Comparison of ENCODE assay signal across 8 cellular contexts in the genomic region with DNA sequence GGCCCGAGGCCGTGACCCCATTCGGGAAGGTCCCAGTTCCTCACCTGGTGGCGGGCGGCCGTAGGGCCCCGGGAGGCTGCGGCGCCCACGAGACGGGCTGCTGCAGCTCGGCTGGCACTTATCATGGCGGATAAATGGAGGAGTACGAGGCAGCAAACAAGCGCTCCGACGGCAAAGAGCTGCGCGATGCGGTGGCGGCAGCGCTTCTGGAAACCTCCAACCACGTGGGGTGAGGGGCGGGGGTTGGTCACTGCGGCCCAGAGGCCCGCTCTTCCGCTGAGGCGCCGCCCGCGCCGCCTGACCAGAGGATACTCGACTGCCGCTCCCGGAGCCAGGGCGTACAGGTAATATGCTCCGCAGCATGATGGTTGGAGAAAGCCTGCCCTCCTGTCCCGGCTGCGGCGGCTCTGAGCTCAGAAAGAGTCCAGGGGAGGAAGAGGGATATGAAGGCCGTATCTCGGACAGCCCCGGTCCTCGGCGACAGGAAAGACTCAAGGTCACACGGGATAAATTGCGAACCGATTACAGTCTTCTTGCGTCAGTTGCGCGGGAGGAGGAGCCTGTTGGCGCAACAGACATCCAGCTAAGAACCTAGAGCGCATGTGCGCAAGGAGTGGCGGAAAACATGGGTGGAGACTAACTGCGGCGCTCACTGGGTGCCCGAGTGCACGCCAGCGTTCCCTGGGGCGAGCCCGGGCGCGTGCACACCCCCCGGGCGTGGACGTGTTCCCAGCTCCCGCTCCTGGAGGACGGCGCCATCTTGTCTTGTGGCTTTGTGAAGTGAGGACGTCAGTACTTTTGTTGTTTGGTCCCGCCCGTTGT. TPM values are rescaled to one million over a fixed set of nuclear protein-coding genes. Genes with fewer than 3 reads are reported as not detected.
DNase-seq lines count a peak whose midpoint lies in the region; ATAC-seq and TF ChIP-seq lines count a peak whose summit lies in the region.

A gene (minus strand): TSS at position 208 of the 822 bp plus-strand sequence. CDS start 83 bp downstream, at position 125.

- ATAC-seq in GM18498 (IDR thresholded peaks at IDR 0.05; ENCODE audit: unreplicated experiment): peak; percentile 83
- ATAC-seq in HG02938 (IDR thresholded peaks at IDR 0.05; ENCODE audit: unreplicated experiment): peak; percentile 86

- peaks cover 3% of the 10 kb centered on the region for H3K9me3 Mint-ChIP-seq in progenitor cell of endocrine pancreas (ENCODE audit: low read depth)

- H3K27ac ChIP-seq in angular gyrus (ENCODE audit: low read depth, low read length): peak within 1 kb of the TSS; percentile 100
- peak within 1 kb of the TSS; percentile 98 for H3K27ac ChIP-seq in left ventricle myocardium inferior (replicated peaks)

- H3K4me3 Mint-ChIP-seq in progenitor cell of endocrine pancreas (ENCODE audit: low read depth): peak within 1 kb of the TSS; percentile 97

- DNase-seq in NCI-H187 (lab: John Stamatoyannopoulos, UW) (peak; percentile 97), T-helper 2 cell (peak; percentile 84 to 99 (median 95)), left ventricle myocardium inferior (peak; percentile 97), progenitor cell of endocrine pancreas (ENCODE audit: low spot score, unreplicated experiment) (peak; percentile 95), ureter (ENCODE audit: low spot score) (peak; percentile 98)

- TF ChIP-seq CTCF in left ventricle myocardium inferior (IDR thresholded peaks at IDR 0.05; ENCODE audit: borderline replicate concordance) (peak; percentile 29), progenitor cell of endocrine pancreas (IDR thresholded peaks at IDR 0.05; ENCODE audit: unreplicated experiment) (no peak)

- peaks cover 14% of the 10 kb centered on the region for H3K4me1 Mint-ChIP-seq in progenitor cell of endocrine pancreas (ENCODE audit: low read depth)

- H3K36me3 ChIP-seq in left ventricle myocardium inferior: peaks cover 36% of the 10 kb centered on the region

- H3K27me3 Mint-ChIP-seq in progenitor cell of endocrine pancreas: no peaks in the 10 kb centered on the region

- peak within 1 kb of the TSS; percentile 100 for H3K27ac Mint-ChIP-seq in progenitor cell of endocrine pancreas

- peaks cover 14% of the 10 kb centered on the region for H3K36me3 Mint-ChIP-seq in progenitor cell of endocrine pancreas (ENCODE audit: insufficient read depth)

- H3K4me3 ChIP-seq in left ventricle myocardium inferior: peak within 1 kb of the TSS; percentile 85

- H3K9me3 ChIP-seq in left ventricle myocardium inferior (replicated peaks): no peaks in the 10 kb centered on the region

- no peaks in the 10 kb centered on the region for H3K27me3 ChIP-seq in left ventricle myocardium inferior (ENCODE audit: low read depth)

- H3K4me1 ChIP-seq in left ventricle myocardium inferior: peaks cover 42% of the 10 kb centered on the region

- intact Hi-C loops in left ventricle myocardium inferior (cut with micrococcal nuclease): no loop called here

RNA-seq across cellular contexts. Expression of the gene that starts here (rescaled TPM):
- total RNA-seq in left ventricle myocardium inferior (291 TPM), progenitor cell of endocrine pancreas (174 and 185 TPM in 2 replicates), ureter (289 TPM)

Comparison
In these comparisons a context has a peak if more than half of its experiments do, and no peak if none do; other contexts are left out.
1. Peak in every context shown above with its lines: DNase-seq, ATAC-seq, H3K4me3 ChIP-seq and H3K27ac ChIP-seq.